ENCODE assay signal across 8 cellular contexts in the genomic region with DNA sequence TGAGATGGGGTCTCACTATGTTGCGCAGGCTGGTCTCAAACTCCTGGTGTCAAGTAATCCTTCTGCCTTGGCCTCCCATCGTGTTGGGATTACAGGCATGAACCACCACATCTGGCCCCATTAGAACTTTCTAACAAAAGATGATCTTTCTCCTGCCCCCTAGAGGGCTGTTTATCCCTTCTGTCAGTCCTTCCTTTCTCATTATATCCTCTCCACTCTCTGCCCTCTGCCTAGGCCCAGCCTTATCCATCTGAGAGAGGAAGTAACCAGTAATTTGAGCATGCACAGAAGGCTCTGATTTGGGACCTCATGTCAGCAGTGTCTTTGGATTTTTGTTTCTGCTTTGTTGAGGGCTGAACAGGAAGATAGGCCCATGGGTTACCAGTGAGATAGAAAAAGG. TPM values are rescaled to one million over a fixed set of nuclear protein-coding genes. Genes with fewer than 3 reads are reported as not detected.
DNase-seq lines count a peak whose midpoint lies in the region; ATAC-seq and TF ChIP-seq lines count a peak whose summit lies in the region.

No MANE protein-coding gene starts in this region.

- H3T11ph ChIP-seq in H9 (ENCODE audit: low read length) = no peak overlapping the region

- WGBS in H9 (ENCODE audit: extremely low coverage, insufficient read length, low lambda C conversion rate) = no CpG with 5 or more reads among the region's 2 CpGs

- no peak overlapping the region for H3K27ac Mint-ChIP-seq in H9
- peak overlapping the region in 1 of 10 donors; percentile 71 for H3K27ac Mint-ChIP-seq in naive thymus-derived CD8-positive, alpha-beta T cell

- no peak overlapping the region for H2BK120ac ChIP-seq in H9 (ENCODE audit: low read depth, low read length, poor library complexity, severe bottlenecking)

- H4K5ac ChIP-seq in H9 (ENCODE audit: insufficient read length, low read depth, low read length) = no peak overlapping the region

- H3K79me1 ChIP-seq in H9 (ENCODE audit: insufficient read depth, low read depth, low read length, poor library complexity, severe bottlenecking) = no peaks in the 10 kb centered on the region

- POLR2A ChIA-PET in naive thymus-derived CD8-positive, alpha-beta T cell (lab: Charles Lee) = no interaction called here

- H2BK15ac ChIP-seq in H9 (ENCODE audit: low read depth, low read length) = no peak overlapping the region

- no peak overlapping the region for H3K18ac ChIP-seq in H9 (ENCODE audit: insufficient read length, low read depth, low read length)

- DNase-seq in H9 (peak; percentile 56), RPMI8226 (peak; percentile 66), hepatic stellate cell (ENCODE audit: low spot score) (peak; percentile 27), activated T-cell treated with anti-CD3 and anti-CD28 coated beads for 4 hours (no peak), middle frontal gyrus (ENCODE audit: extremely low spot score, low spot score) (no peak)
- no peak for DNase-seq in stimulated activated CD4-positive, alpha-beta T cell treated with anti-CD3 and anti-CD28 coated beads, Interleukin-15, amount 100 ng/mL, for 24 hours
- no peak for DNase-seq in naive thymus-derived CD8-positive, alpha-beta T cell

- ATAC-seq in naive thymus-derived CD8-positive, alpha-beta T cell = no peak

- no peak overlapping the region for H3K27ac ChIP-seq in C4-2B
- no peak overlapping the region for H3K27ac ChIP-seq in H9 (ENCODE audit: insufficient read length, low read depth, low read length)

- no peak overlapping the region for H2BK5ac ChIP-seq in H9 (ENCODE audit: insufficient read length, low read length)

- TF ChIP-seq CTCF in C4-2B (conservative IDR thresholded peaks at IDR 0.05) = peak; percentile 50
- TF ChIP-seq CTCF in H9 (conservative IDR thresholded peaks at IDR 0.05) = peak; percentile 62

- H3K4me3 Mint-ChIP-seq in H9 = no peak overlapping the region
- no peak overlapping the region for H3K4me3 Mint-ChIP-seq in naive thymus-derived CD8-positive, alpha-beta T cell

- no peaks in the 10 kb centered on the region for H3K79me2 ChIP-seq in H9 (ENCODE audit: insufficient read depth, low read length)

- H3K23ac ChIP-seq in H9 (ENCODE audit: insufficient read length, low read depth, low read length) = no peak overlapping the region

- no peak overlapping the region for H3K14ac ChIP-seq in H9 (ENCODE audit: insufficient read depth, low read length)

- peaks cover 3% of the 10 kb centered on the region for H3K23me2 ChIP-seq in H9 (ENCODE audit: insufficient read length, low read depth, low read length, poor library complexity, severe bottlenecking)

- no peaks in the 10 kb centered on the region for H3K4me1 ChIP-seq in H9 (ENCODE audit: insufficient read depth, low read length)

- H4K8ac ChIP-seq in H9 (replicated peaks; ENCODE audit: insufficient read length, low read depth, low read length) = no peak overlapping the region

- H3K9me3 ChIP-seq in H9 (ENCODE audit: control insufficient read depth, low read depth, low read length) = peaks cover 3% of the 10 kb centered on the region

- peak overlapping the region; percentile 49 for H2AFZ ChIP-seq in H9 (ENCODE audit: low read length)

- H3K4me1 Mint-ChIP-seq in H9 = no peaks in the 10 kb centered on the region
- H3K4me1 Mint-ChIP-seq in naive thymus-derived CD8-positive, alpha-beta T cell = peaks cover 8 to 12% (median 10%) of the 10 kb centered on the region in 4 donors

- H3K27me3 Mint-ChIP-seq in H9 (ENCODE audit: low read depth) = peaks cover 25% of the 10 kb centered on the region
- peaks cover 0 to 3% (median 0%) of the 10 kb centered on the region in 5 donors for H3K27me3 Mint-ChIP-seq in naive thymus-derived CD8-positive, alpha-beta T cell

- H3K56ac ChIP-seq in H9 (ENCODE audit: insufficient read length, low read depth, low read length) = no peak overlapping the region

- no peak overlapping the region for H3K9ac ChIP-seq in H9 (ENCODE audit: extremely low read depth, insufficient read length, low read length)

- peaks cover 6 to 10% (median 8%) of the 10 kb centered on the region in 3 experiments; a peak in 6 of 7 replicates for H3K36me3 Mint-ChIP-seq in H9 (ENCODE audit: insufficient read depth in 1 of 3, low read depth in 3 of 3)
- H3K36me3 Mint-ChIP-seq in naive thymus-derived CD8-positive, alpha-beta T cell = peaks cover 0 to 4% (median 0%) of the 10 kb centered on the region in 3 donors

- H3K9me3 Mint-ChIP-seq in H9 = peaks cover 13 to 14% of the 10 kb centered on the region in 2 experiments
- no peaks in the 10 kb centered on the region for H3K9me3 Mint-ChIP-seq in naive thymus-derived CD8-positive, alpha-beta T cell

- H3K4ac ChIP-seq in H9 (ENCODE audit: low read depth, low read length) = no peak overlapping the region

- H4K91ac ChIP-seq in H9 (ENCODE audit: insufficient read length, low read depth, low read length) = no peak overlapping the region

- H2AK5ac ChIP-seq in H9 (ENCODE audit: insufficient read length, low read length) = no peak overlapping the region

- H2BK12ac ChIP-seq in H9 (ENCODE audit: insufficient read length, low read depth, low read length) = no peak overlapping the region

- H4K20me1 ChIP-seq in H9 (ENCODE audit: control insufficient read depth, insufficient read depth, insufficient read length) = no peaks in the 10 kb centered on the region

- no peak overlapping the region for H2BK20ac ChIP-seq in H9 (ENCODE audit: low read depth, low read length, poor library complexity, severe bottlenecking)

- no peak overlapping the region for H3K4me2 ChIP-seq in H9 (ENCODE audit: insufficient read depth, insufficient read length, low read length)

- peaks cover 9% of the 10 kb centered on the region; the same call in 1 of the 2 replicates for H3K27me3 ChIP-seq in H9 (ENCODE audit: insufficient read depth, low read length)

RNA-seq across cellular contexts. Expression of gene DHX40, which starts 4.4 kb away (rescaled TPM):
- 27.6 and 28.8 TPM in 2 replicates for total RNA-seq in H9 (2021)
- 10 to 100 TPM; 33.8 to 34.8 TPM for total RNA-seq in naive thymus-derived CD8-positive, alpha-beta T cell
- polyA plus RNA-seq in naive thymus-derived CD8-positive, alpha-beta T cell = 10 to 100 TPM; 23.6 to 25.9 (median 24.0) TPM

RNA-seq across cellular contexts. Expression of gene CLTC, which starts 58.7 kb away (rescaled TPM):
- total RNA-seq in H9 (2021) = 241 and 254 TPM in 2 replicates
- 10 to 100 TPM; 89.6 to 94.9 TPM for total RNA-seq in naive thymus-derived CD8-positive, alpha-beta T cell
- polyA plus RNA-seq in naive thymus-derived CD8-positive, alpha-beta T cell = 10 to 100 TPM; 19.5 to 31.2 (median 23.7) TPM

Comparison
In these comparisons a context has a peak if more than half of its experiments do, and no peak if none do; other contexts are left out.
1. DNase-seq: peak in H9 (single experiment), RPMI8226 (single experiment) and hepatic stellate cell (single experiment); none in activated T-cell treated with anti-CD3 and anti-CD28 coated beads for 4 hours (single experiment), stimulated activated CD4-positive, alpha-beta T cell treated with anti-CD3 and anti-CD28 coated beads, Interleukin-15, amount 100 ng/mL, for 24 hours (single experiment), middle frontal gyrus (single experiment) and naive thymus-derived CD8-positive, alpha-beta T cell (0 of 10).